Comparison of ENCODE assay signal across 13 cellular contexts in the genomic region with DNA sequence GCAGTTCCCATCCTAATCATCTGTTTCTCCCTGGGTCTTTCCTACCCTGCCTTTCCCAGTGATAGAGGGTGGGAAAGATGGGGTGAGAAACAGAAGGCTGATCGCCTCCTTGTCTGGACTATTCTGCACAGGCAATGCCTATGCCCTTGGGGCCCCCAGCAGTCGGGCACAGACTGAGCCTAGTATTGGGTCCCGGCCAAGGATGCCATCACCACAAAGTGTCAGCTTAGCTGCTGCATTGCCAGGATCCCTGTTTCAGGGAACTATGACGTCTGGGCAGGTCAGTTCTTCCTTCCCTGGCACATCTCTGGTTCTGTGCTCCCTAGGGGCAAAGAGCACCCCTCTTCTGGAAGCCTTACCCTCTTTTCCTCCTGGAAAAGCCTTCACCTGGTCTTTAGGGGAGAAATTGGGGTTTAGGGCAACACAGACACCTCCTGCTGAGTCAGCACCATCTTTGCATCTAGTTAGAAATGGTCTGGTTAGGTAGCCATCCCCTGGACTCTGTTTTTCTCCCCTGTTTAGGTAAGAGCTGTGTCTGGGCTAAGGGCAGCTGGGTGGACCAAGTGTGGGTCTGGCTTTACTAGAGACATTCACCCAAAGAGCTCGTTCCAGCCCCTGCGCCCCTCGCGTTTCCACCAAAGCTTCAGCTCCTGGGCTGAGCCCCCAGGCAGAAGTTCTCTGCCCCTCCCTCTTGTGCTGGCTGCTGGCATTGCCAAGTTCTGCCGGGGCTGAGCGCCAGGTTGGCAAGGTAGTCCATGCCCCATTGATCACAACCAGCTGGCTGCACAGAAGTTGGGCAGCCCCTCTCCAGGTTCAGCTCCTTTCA. TPM values are rescaled to one million over a fixed set of nuclear protein-coding genes. Genes with fewer than 3 reads are reported as not detected.
DNase-seq lines count a peak whose midpoint lies in the region; ATAC-seq and TF ChIP-seq lines count a peak whose summit lies in the region.
"Had no signal": no experiment of that assay in that cellular context is flagged by ENCODE, and none has a peak within 500 bp of the region (broad histone marks: within the 10 kb centered on the region; RNA-seq: fewer than 3 reads in every experiment).

No MANE protein-coding gene starts in this region.

- H3K4me3 Mint-ChIP-seq in nephron progenitor cell, result peak overlapping the region; percentile 74
- H3K4me3 Mint-ChIP-seq in activated CD8-positive, alpha-beta memory T cell treated with anti-CD3 and anti-CD28 coated beads, Interleukin-2, amount 10 ng/mL, durations not matched to agents 7 days and 5 days, result no peak overlapping the region

- H3K4me1 ChIP-seq in gastroesophageal sphincter, result peaks cover 0 to 44% (median 9%) of the 10 kb centered on the region in 3 donors

- peak; percentile 28 for ATAC-seq in Right ventricle myocardium inferior
- ATAC-seq in gastroesophageal sphincter, result no peak
- ATAC-seq in activated CD8-positive, alpha-beta memory T cell treated with anti-CD3 and anti-CD28 coated beads, Interleukin-2, amount 10 ng/mL, durations not matched to agents 7 days and 5 days, result no peak
- ATAC-seq in HG03439 (IDR thresholded peaks at IDR 0.05; ENCODE audit: unreplicated experiment), result no peak

- intact Hi-C loops in Right ventricle myocardium inferior (cut with DNase I) (no loop called here), cardiac septum (cut with DNase I) (loop anchor here (5.0 kb wide), 1 partner anchor 214 kb away; no protein-coding TSS in a partner anchor)

- DNase-seq in Right ventricle myocardium inferior (ENCODE audit: missing footprints), result peak; percentile 54
- DNase-seq in cardiac septum (ENCODE audit: low spot score), result no peak
- no peak for DNase-seq in nephron progenitor cell
- DNase-seq in activated CD8-positive, alpha-beta memory T cell treated with anti-CD3 and anti-CD28 coated beads, Interleukin-2, amount 10 ng/mL, durations not matched to agents 7 days and 5 days, result no peak
- DNase-seq in glomerular visceral epithelial cell (ENCODE audit: extremely low spot score), result no peak
- no peak for DNase-seq in NCI-H128 (lab: John Stamatoyannopoulos, UW; ENCODE audit: unreplicated experiment)
- DNase-seq: activated CD4-positive, CD25-positive, alpha-beta regulatory T cell; mesenchymal stem cell; NCI-H510A treated with DMSO at 0.1 percent for 48 hours; small intestine had no signal

- H3K27me3 ChIP-seq in gastroesophageal sphincter, result peaks cover 34% of the 10 kb centered on the region

- peaks cover 87% of the 10 kb centered on the region for H3K27me3 Mint-ChIP-seq in nephron progenitor cell (ENCODE audit: low read depth, poor library complexity)
- peaks cover 57% of the 10 kb centered on the region for H3K27me3 Mint-ChIP-seq in activated CD8-positive, alpha-beta memory T cell treated with anti-CD3 and anti-CD28 coated beads, Interleukin-2, amount 10 ng/mL, durations not matched to agents 7 days and 5 days

- no peaks in the 10 kb centered on the region for H3K9me3 Mint-ChIP-seq in nephron progenitor cell
- no peaks in the 10 kb centered on the region for H3K9me3 Mint-ChIP-seq in activated CD8-positive, alpha-beta memory T cell treated with anti-CD3 and anti-CD28 coated beads, Interleukin-2, amount 10 ng/mL, durations not matched to agents 7 days and 5 days (ENCODE audit: low read depth)

- 56 to 57% methylated on average over 4 to 8 of the region's 10 CpGs for WGBS in gastroesophageal sphincter (ENCODE audit: low coverage in 1 of 2), 2 donors

- CTCF ChIA-PET in activated CD8-positive, alpha-beta memory T cell treated with anti-CD3 and anti-CD28 coated beads, Interleukin-2, amount 10 ng/mL, durations not matched to agents 7 days and 5 days (lab: Charles Lee), result interaction anchor here (1.0 to 16.1 kb wide), 3 partner anchors 11 to 434 kb away, joined by 3 to 286 read pairs (median 15); no protein-coding TSS in a partner anchor

- no peak for TF ChIP-seq EP300 in gastroesophageal sphincter (IDR thresholded peaks at IDR 0.05)

- no peaks in the 10 kb centered on the region for H3K36me3 Mint-ChIP-seq in nephron progenitor cell (ENCODE audit: low read depth)
- H3K36me3 Mint-ChIP-seq in activated CD8-positive, alpha-beta memory T cell treated with anti-CD3 and anti-CD28 coated beads, Interleukin-2, amount 10 ng/mL, durations not matched to agents 7 days and 5 days, result no peaks in the 10 kb centered on the region

- H3K27ac ChIP-seq in gastroesophageal sphincter, result peak overlapping the region in 3 of 4 donors; percentile 39 to 86 (median 65)

- TF ChIP-seq CTCF in gastroesophageal sphincter (IDR thresholded peaks at IDR 0.05), result no peak
- TF ChIP-seq CTCF in nephron progenitor cell (IDR thresholded peaks at IDR 0.05), result no peak

- TF ChIP-seq POLR2A in gastroesophageal sphincter (IDR thresholded peaks at IDR 0.05), result no peak

- H3K27ac Mint-ChIP-seq in nephron progenitor cell, result no peak overlapping the region
- no peak overlapping the region for H3K27ac Mint-ChIP-seq in activated CD8-positive, alpha-beta memory T cell treated with anti-CD3 and anti-CD28 coated beads, Interleukin-2, amount 10 ng/mL, durations not matched to agents 7 days and 5 days

- no peaks in the 10 kb centered on the region for H3K9me3 ChIP-seq in gastroesophageal sphincter

- H3K4me1 Mint-ChIP-seq in nephron progenitor cell, result peaks cover 16% of the 10 kb centered on the region
- H3K4me1 Mint-ChIP-seq in activated CD8-positive, alpha-beta memory T cell treated with anti-CD3 and anti-CD28 coated beads, Interleukin-2, amount 10 ng/mL, durations not matched to agents 7 days and 5 days, result peaks cover 12% of the 10 kb centered on the region

- no peaks in the 10 kb centered on the region for H3K36me3 ChIP-seq in gastroesophageal sphincter

- peak overlapping the region; percentile 64 to 68 for H3K4me3 ChIP-seq in gastroesophageal sphincter

RNA-seq across cellular contexts. Expression of a gene that starts 2.0 kb away (rescaled TPM):
- total RNA-seq in Right ventricle myocardium inferior (0.57 TPM), cardiac septum (3.9 TPM), gastroesophageal sphincter (10 to 100 TPM in 3 of 4 donors, 1 to 10 TPM in 1; 10.0 to 45.6 (median 34.0) TPM)
- total RNA-seq in activated CD8-positive, alpha-beta memory T cell treated with anti-CD3 and anti-CD28 coated beads, Interleukin-2, amount 10 ng/mL, durations not matched to agents 7 days and 5 days, result not detected

RNA-seq across cellular contexts. Expression of a gene that starts 22.0 kb away (rescaled TPM):
- total RNA-seq in Right ventricle myocardium inferior (45.6 TPM), cardiac septum (8.5 TPM), gastroesophageal sphincter (10 to 100 TPM in 1 of 4 donors, 1 to 10 TPM in 3; 8.4 to 11.8 (median 9.5) TPM)
- not detected for total RNA-seq in activated CD8-positive, alpha-beta memory T cell treated with anti-CD3 and anti-CD28 coated beads, Interleukin-2, amount 10 ng/mL, durations not matched to agents 7 days and 5 days
- total RNA-seq: SK-MEL-5 had no signal
